Comparison of ENCODE assay signal across 1 cellular context in the genomic region with DNA sequence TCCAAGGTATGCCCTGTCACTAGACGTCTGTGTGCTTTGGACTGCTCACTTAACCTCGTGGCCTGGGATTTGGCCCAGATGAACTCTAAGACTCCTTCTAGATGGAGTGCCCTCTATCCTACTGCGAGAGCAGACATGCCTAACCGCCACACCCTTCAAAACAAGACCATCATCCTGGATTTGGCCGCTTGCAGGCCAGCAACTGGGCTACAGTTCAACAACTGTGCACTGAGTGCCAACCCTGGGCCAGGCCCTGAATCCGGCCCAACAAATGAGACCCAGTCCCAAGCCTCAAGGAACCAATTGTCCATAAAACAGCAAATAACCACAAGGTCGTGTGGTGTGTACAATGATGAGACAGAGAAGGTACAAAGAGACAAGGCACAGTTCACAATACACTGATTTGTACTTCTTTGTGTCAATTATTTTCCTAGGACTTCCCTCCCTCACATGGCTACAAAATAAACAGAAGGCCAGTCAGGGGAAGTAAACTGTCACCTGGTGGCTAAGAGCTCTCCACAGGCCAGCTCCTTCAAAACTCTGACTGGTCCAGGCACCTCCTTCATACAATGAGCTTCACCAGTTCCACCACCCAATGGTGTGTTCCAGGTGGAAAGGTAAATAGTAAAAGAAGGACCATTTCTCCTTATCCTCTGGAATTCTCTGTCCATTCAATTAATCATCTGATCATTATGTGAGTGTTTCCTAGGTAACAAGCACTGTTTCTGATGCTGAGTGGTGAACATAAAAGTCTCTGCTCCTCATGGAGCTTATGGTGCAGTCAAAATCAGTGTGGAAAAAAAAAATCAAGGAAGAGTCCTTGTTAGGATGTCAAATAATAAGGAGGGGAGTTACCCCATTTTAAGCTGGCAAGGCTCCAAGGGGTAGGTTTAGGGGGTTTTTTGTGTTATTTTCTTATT.
A peak's percentile ranks its signal among the peaks of the same experiment; 100 is the strongest.
TF ChIP-seq lines count a peak whose summit lies in the region.

No MANE protein-coding gene starts in this region.

TF ChIP-seq in HepG2, 621 proteins besides CTCF, POLR2A, EP300 and RAD21 (continued from another document and continues in another):
- TF ChIP-seq FOXO4 (CRISPR knock-in tag; conservative IDR thresholded peaks at IDR 0.05) (no peak), HNRNPLL (IDR thresholded peaks at IDR 0.05; ENCODE audit: low read depth, low read length, poor library complexity, severe bottlenecking) (no peak), NFYB (CRISPR knock-in tag; IDR thresholded peaks at IDR 0.05) (peak; percentile 35; the same call in 1 of the 2 replicates), GATAD1 (CRISPR knock-in tag; IDR thresholded peaks at IDR 0.05) (no peak), MEF2D (CRISPR knock-in tag; IDR thresholded peaks at IDR 0.05) (peak; percentile 38; the same call in 1 of the 2 replicates), PHF5A (CRISPR knock-in tag; IDR thresholded peaks at IDR 0.05; ENCODE audit: low read depth, unreplicated experiment) (no peak), ZFP90 (CRISPR knock-in tag; IDR thresholded peaks at IDR 0.05; ENCODE audit: borderline replicate concordance) (no peak), KDM1A (CRISPR knock-in tag; IDR thresholded peaks at IDR 0.05) (no peak), ZNF768 (CRISPR knock-in tag; IDR thresholded peaks at IDR 0.05) (0 out of 2 replicates have a peak, but pooled peaks have one; percentile 27), SNAPC4 (CRISPR knock-in tag; IDR thresholded peaks at IDR 0.05) (no peak), ZNF672 (CRISPR knock-in tag; IDR thresholded peaks at IDR 0.05) (no peak), FOXA3 (CRISPR knock-in tag; IDR thresholded peaks at IDR 0.05) (peak; percentile 88), NCOR1 (IDR thresholded peaks at IDR 0.05; ENCODE audit: borderline replicate concordance, low read length) (0 out of 2 replicates have a peak, but pooled peaks have one; percentile 40), KLF16 (CRISPR knock-in tag; IDR thresholded peaks at IDR 0.05) (no peak), ZNF879 (CRISPR knock-in tag; IDR thresholded peaks at IDR 0.05) (no peak), ZNF30 (CRISPR knock-in tag; IDR thresholded peaks at IDR 0.05) (no peak), TAF1 (CRISPR knock-in tag; IDR thresholded peaks at IDR 0.05) (no peak), HES4 (CRISPR knock-in tag; IDR thresholded peaks at IDR 0.05; ENCODE audit: borderline replicate concordance) (no peak), TERF1 (CRISPR knock-in tag; IDR thresholded peaks at IDR 0.05) (no peak), CBX2 (IDR thresholded peaks at IDR 0.05; ENCODE audit: low read depth, low read length) (no peak), CBX2 (CRISPR knock-in tag; IDR thresholded peaks at IDR 0.05; ENCODE audit: low read depth) (no peak), ZNF205 (CRISPR knock-in tag; IDR thresholded peaks at IDR 0.05) (peak; percentile 80; the same call in 1 of the 2 replicates), FOSL2 (CRISPR knock-in tag; IDR thresholded peaks at IDR 0.05) (peak; percentile 45)
- TF ChIP-seq, protein P1, sequence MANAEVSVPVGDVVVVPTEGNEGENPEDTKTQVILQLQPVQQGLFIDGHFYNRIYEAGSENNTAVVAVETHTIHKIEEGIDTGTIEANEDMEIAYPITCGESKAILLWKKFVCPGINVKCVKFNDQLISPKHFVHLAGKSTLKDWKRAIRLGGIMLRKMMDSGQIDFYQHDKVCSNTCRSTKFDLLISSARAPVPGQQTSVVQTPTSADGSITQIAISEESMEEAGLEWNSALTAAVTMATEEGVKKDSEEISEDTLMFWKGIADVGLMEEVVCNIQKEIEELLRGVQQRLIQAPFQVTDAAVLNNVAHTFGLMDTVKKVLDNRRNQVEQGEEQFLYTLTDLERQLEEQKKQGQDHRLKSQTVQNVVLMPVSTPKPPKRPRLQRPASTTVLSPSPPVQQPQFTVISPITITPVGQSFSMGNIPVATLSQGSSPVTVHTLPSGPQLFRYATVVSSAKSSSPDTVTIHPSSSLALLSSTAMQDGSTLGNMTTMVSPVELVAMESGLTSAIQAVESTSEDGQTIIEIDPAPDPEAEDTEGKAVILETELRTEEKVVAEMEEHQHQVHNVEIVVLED (CRISPR knock-in tag; IDR thresholded peaks at IDR 0.05; ENCODE audit: borderline replicate concordance): no peak
- TF ChIP-seq, protein P2, sequence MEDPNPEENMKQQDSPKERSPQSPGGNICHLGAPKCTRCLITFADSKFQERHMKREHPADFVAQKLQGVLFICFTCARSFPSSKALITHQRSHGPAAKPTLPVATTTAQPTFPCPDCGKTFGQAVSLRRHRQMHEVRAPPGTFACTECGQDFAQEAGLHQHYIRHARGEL (CRISPR knock-in tag; IDR thresholded peaks at IDR 0.05): no peak
- TF ChIP-seq, protein P3, sequence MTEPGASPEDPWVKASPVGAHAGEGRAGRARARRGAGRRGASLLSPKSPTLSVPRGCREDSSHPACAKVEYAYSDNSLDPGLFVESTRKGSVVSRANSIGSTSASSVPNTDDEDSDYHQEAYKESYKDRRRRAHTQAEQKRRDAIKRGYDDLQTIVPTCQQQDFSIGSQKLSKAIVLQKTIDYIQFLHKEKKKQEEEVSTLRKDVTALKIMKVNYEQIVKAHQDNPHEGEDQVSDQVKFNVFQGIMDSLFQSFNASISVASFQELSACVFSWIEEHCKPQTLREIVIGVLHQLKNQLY (CRISPR knock-in tag; IDR thresholded peaks at IDR 0.05): peak; percentile 18; the same call in 1 of the 2 replicates
- TF ChIP-seq, protein P4, sequence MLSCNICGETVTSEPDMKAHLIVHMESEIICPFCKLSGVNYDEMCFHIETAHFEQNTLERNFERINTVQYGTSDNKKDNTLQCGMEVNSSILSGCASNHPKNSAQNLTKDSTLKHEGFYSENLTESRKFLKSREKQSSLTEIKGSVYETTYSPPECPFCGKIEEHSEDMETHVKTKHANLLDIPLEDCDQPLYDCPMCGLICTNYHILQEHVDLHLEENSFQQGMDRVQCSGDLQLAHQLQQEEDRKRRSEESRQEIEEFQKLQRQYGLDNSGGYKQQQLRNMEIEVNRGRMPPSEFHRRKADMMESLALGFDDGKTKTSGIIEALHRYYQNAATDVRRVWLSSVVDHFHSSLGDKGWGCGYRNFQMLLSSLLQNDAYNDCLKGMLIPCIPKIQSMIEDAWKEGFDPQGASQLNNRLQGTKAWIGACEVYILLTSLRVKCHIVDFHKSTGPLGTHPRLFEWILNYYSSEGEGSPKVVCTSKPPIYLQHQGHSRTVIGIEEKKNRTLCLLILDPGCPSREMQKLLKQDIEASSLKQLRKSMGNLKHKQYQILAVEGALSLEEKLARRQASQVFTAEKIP (CRISPR knock-in tag; IDR thresholded peaks at IDR 0.05; ENCODE audit: borderline replicate concordance): no peak
- TF ChIP-seq, protein P5, sequence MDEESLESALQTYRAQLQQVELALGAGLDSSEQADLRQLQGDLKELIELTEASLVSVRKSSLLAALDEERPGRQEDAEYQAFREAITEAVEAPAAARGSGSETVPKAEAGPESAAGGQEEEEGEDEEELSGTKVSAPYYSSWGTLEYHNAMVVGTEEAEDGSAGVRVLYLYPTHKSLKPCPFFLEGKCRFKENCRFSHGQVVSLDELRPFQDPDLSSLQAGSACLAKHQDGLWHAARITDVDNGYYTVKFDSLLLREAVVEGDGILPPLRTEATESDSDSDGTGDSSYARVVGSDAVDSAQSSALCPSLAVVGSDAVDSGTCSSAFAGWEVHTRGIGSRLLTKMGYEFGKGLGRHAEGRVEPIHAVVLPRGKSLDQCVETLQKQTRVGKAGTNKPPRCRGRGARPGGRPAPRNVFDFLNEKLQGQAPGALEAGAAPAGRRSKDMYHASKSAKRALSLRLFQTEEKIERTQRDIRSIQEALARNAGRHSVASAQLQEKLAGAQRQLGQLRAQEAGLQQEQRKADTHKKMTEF (CRISPR knock-in tag; IDR thresholded peaks at IDR 0.05): peak; percentile 33; the same call in 1 of the 2 replicates
